35 cellular contexts compared by ENCODE assay signal in genomic region chr1:177131723-177132122, GRCh38. TPM values are rescaled to one million over a fixed set of nuclear protein-coding genes. Genes with fewer than 3 reads are reported as not detected.
"Had no signal": no experiment of that assay in that cellular context is flagged by ENCODE, and none has a peak within 500 bp of the region (broad histone marks: within the 10 kb centered on the region; RNA-seq: fewer than 3 reads in every experiment).

No MANE protein-coding gene starts in this region.

- H3K27me3 Mint-ChIP-seq: activated B cell treated with CpG ODN at 0.5 μM for 24 hours; activated CD4-positive, alpha-beta memory T cell treated with anti-CD3 and anti-CD28 coated beads for 36 hours; activated CD4-positive, alpha-beta memory T cell treated with anti-CD3 and anti-CD28 coated beads, Interleukin-2, amount 10 ng/mL, durations not matched to agents 7 days and 5 days; activated CD4-positive, alpha-beta T cell treated with anti-CD3 and anti-CD28 coated beads for 36 hours; activated CD4-positive, alpha-beta T cell treated with anti-CD3 and anti-CD28 coated beads, Interleukin-2, amount 10 ng/mL, durations not matched to agents 7 days and 5 days; activated CD8-positive, alpha-beta memory T cell treated with anti-CD3 and anti-CD28 coated beads, Interleukin-2, amount 10 ng/mL, durations not matched to agents 7 days and 5 days; activated CD8-positive, alpha-beta T cell treated with anti-CD3 and anti-CD28 coated beads for 36 hours; T-helper 17 cell had no signal

- H3K36me3 ChIP-seq: WERI-Rb-1 had no signal

- H3K9me3 Mint-ChIP-seq: activated CD4-positive, alpha-beta memory T cell treated with anti-CD3 and anti-CD28 coated beads for 36 hours; activated CD4-positive, alpha-beta memory T cell treated with anti-CD3 and anti-CD28 coated beads, Interleukin-2, amount 10 ng/mL, durations not matched to agents 7 days and 5 days; activated CD4-positive, alpha-beta T cell treated with anti-CD3 and anti-CD28 coated beads, Interleukin-2, amount 10 ng/mL, durations not matched to agents 24 days and 14 days; activated CD4-positive, alpha-beta T cell treated with anti-CD3 and anti-CD28 coated beads, Interleukin-2, amount 10 ng/mL, durations not matched to agents 7 days and 5 days; activated CD8-positive, alpha-beta T cell treated with anti-CD3 and anti-CD28 coated beads for 36 hours; T-helper 1 cell treated with Interleukin-12 subunit alpha and Interleukin-12 subunit beta and Interleukin-4 antibody, amounts not matched to agents 30 μg/mL and 1 μg/mL, for 36 hours; T-helper 2 cell treated with Interferon-gamma antibody and Interleukin-4, amounts not matched to agents 5 μg/mL and 100 μg/mL, for 36 hours; WTC11 had no signal

- H3K4me3 Mint-ChIP-seq: activated B cell treated with CpG ODN at 0.5 μM for 24 hours; activated CD4-positive, alpha-beta memory T cell treated with anti-CD3 and anti-CD28 coated beads for 36 hours; activated CD4-positive, alpha-beta memory T cell treated with anti-CD3 and anti-CD28 coated beads, Interleukin-2, amount 10 ng/mL, durations not matched to agents 7 days and 5 days; activated CD4-positive, alpha-beta T cell treated with anti-CD3 and anti-CD28 coated beads for 36 hours; activated CD4-positive, alpha-beta T cell treated with anti-CD3 and anti-CD28 coated beads, Interleukin-2, amount 10 ng/mL, durations not matched to agents 24 days and 14 days; activated CD4-positive, alpha-beta T cell treated with anti-CD3 and anti-CD28 coated beads, Interleukin-2, amount 10 ng/mL, durations not matched to agents 7 days and 5 days; activated CD8-positive, alpha-beta memory T cell treated with anti-CD3 and anti-CD28 coated beads, Interleukin-2, amount 10 ng/mL, durations not matched to agents 7 days and 5 days; activated CD8-positive, alpha-beta T cell treated with anti-CD3 and anti-CD28 coated beads for 36 hours; activated CD8-positive, alpha-beta T cell treated with anti-CD3 and anti-CD28 coated beads, Interleukin-2, amount 10 ng/mL, durations not matched to agents 7 days and 5 days; T-cell; T-helper 1 cell treated with Interleukin-12 subunit alpha and Interleukin-12 subunit beta and Interleukin-4 antibody, amounts not matched to agents 30 μg/mL and 1 μg/mL, for 36 hours; T-helper 17 cell; T-helper 2 cell treated with Interferon-gamma antibody and Interleukin-4, amounts not matched to agents 5 μg/mL and 100 μg/mL, for 36 hours; WTC11 had no signal

- H3K27ac Mint-ChIP-seq: activated B cell treated with CpG ODN at 0.5 μM for 24 hours; activated CD4-positive, alpha-beta memory T cell treated with anti-CD3 and anti-CD28 coated beads for 36 hours; activated CD4-positive, alpha-beta memory T cell treated with anti-CD3 and anti-CD28 coated beads, Interleukin-2, amount 10 ng/mL, durations not matched to agents 7 days and 5 days; activated CD4-positive, alpha-beta T cell treated with anti-CD3 and anti-CD28 coated beads for 36 hours; activated CD4-positive, alpha-beta T cell treated with anti-CD3 and anti-CD28 coated beads, Interleukin-2, amount 10 ng/mL, durations not matched to agents 24 days and 14 days; activated CD4-positive, alpha-beta T cell treated with anti-CD3 and anti-CD28 coated beads, Interleukin-2, amount 10 ng/mL, durations not matched to agents 7 days and 5 days; activated CD8-positive, alpha-beta memory T cell treated with anti-CD3 and anti-CD28 coated beads, Interleukin-2, amount 10 ng/mL, durations not matched to agents 7 days and 5 days; activated CD8-positive, alpha-beta T cell treated with anti-CD3 and anti-CD28 coated beads for 36 hours; activated CD8-positive, alpha-beta T cell treated with anti-CD3 and anti-CD28 coated beads, Interleukin-2, amount 10 ng/mL, durations not matched to agents 7 days and 5 days; T-cell; T-helper 1 cell treated with Interleukin-12 subunit alpha and Interleukin-12 subunit beta and Interleukin-4 antibody, amounts not matched to agents 30 μg/mL and 1 μg/mL, for 36 hours; T-helper 17 cell; T-helper 2 cell treated with Interferon-gamma antibody and Interleukin-4, amounts not matched to agents 5 μg/mL and 100 μg/mL, for 36 hours; WTC11 had no signal

- DNase-seq: activated B cell treated with CpG ODN at 0.5 μM for 24 hours; activated CD4-positive, alpha-beta memory T cell treated with anti-CD3 and anti-CD28 coated beads for 36 hours; activated CD4-positive, alpha-beta memory T cell treated with anti-CD3 and anti-CD28 coated beads, Interleukin-2, amount 10 ng/mL, durations not matched to agents 7 days and 5 days; activated CD4-positive, alpha-beta T cell treated with anti-CD3 and anti-CD28 coated beads for 1 hour; activated CD4-positive, alpha-beta T cell treated with anti-CD3 and anti-CD28 coated beads for 36 hours; activated CD4-positive, alpha-beta T cell treated with anti-CD3 and anti-CD28 coated beads for 4 hours; activated CD4-positive, alpha-beta T cell treated with anti-CD3 and anti-CD28 coated beads for 48 hours; activated CD4-positive, alpha-beta T cell treated with anti-CD3 and anti-CD28 coated beads, Interleukin-2, amount 10 ng/mL, durations not matched to agents 24 days and 14 days; activated CD4-positive, alpha-beta T cell treated with anti-CD3 and anti-CD28 coated beads, Interleukin-2, amount 10 ng/mL, durations not matched to agents 7 days and 5 days; activated CD4-positive, alpha-beta T cell treated with anti-CD3 and anti-CD28 coated beads, Interleukin-2, amount 50 U/mL, for 1 hour; activated CD4-positive, alpha-beta T cell treated with anti-CD3 and anti-CD28 coated beads, Interleukin-2, amount 50 U/mL, for 4 hours; activated CD4-positive, alpha-beta T cell treated with anti-CD3 and anti-CD28 coated beads, Interleukin-2, amount 50 U/mL, for 48 hours; activated CD4-positive, CD25-positive, alpha-beta regulatory T cell; activated CD4-positive, CD25-positive, alpha-beta regulatory T cell treated with anti-CD3 and anti-CD28 coated beads, Interleukin-2, amount 50 U/mL, for 72 hours; activated CD8-positive, alpha-beta memory T cell treated with anti-CD3 and anti-CD28 coated beads for 24 hours; activated CD8-positive, alpha-beta memory T cell treated with anti-CD3 and anti-CD28 coated beads, Interleukin-2, amount 10 ng/mL, durations not matched to agents 7 days and 5 days; activated CD8-positive, alpha-beta memory T cell treated with anti-CD3 and anti-CD28 coated beads, Interleukin-2, amount 50 U/mL, for 4 hours; activated CD8-positive, alpha-beta memory T cell treated with anti-CD3 and anti-CD28 coated beads, Interleukin-2, amount 50 U/mL, for 48 hours; activated CD8-positive, alpha-beta T cell treated with anti-CD3 and anti-CD28 coated beads for 36 hours; activated CD8-positive, alpha-beta T cell treated with anti-CD3 and anti-CD28 coated beads, Interleukin-2, amount 10 ng/mL, durations not matched to agents 7 days and 5 days; activated T-cell treated with anti-CD3 and anti-CD28 coated beads for 4 hours; T-cell; T-helper 1 cell; T-helper 17 cell; T-helper 2 cell; T-helper 9 cell; T1000; WERI-Rb-1 had no signal

- H3K36me3 Mint-ChIP-seq: activated CD4-positive, alpha-beta memory T cell treated with anti-CD3 and anti-CD28 coated beads for 36 hours; activated CD8-positive, alpha-beta memory T cell treated with anti-CD3 and anti-CD28 coated beads, Interleukin-2, amount 10 ng/mL, durations not matched to agents 7 days and 5 days; T-cell; WTC11 had no signal

- H3K4me1 Mint-ChIP-seq: activated CD4-positive, alpha-beta memory T cell treated with anti-CD3 and anti-CD28 coated beads, Interleukin-2, amount 10 ng/mL, durations not matched to agents 7 days and 5 days; activated CD4-positive, alpha-beta T cell treated with anti-CD3 and anti-CD28 coated beads for 36 hours; activated CD4-positive, alpha-beta T cell treated with anti-CD3 and anti-CD28 coated beads, Interleukin-2, amount 10 ng/mL, durations not matched to agents 24 days and 14 days; activated CD4-positive, alpha-beta T cell treated with anti-CD3 and anti-CD28 coated beads, Interleukin-2, amount 10 ng/mL, durations not matched to agents 7 days and 5 days; activated CD8-positive, alpha-beta memory T cell treated with anti-CD3 and anti-CD28 coated beads, Interleukin-2, amount 10 ng/mL, durations not matched to agents 7 days and 5 days; T-cell; T-helper 17 cell had no signal

- H3K27ac ChIP-seq: VCaP, WERI-Rb-1 had no signal

RNA-seq across cellular contexts. Expression of gene ASTN1, which starts 32.8 kb away (rescaled TPM):
- total RNA-seq: activated B cell treated with CpG ODN at 0.5 μM for 24 hours; activated CD4-positive, alpha-beta memory T cell treated with anti-CD3 and anti-CD28 coated beads for 36 hours; activated CD4-positive, alpha-beta memory T cell treated with anti-CD3 and anti-CD28 coated beads, Interleukin-2, amount 10 ng/mL, durations not matched to agents 7 days and 5 days; activated CD4-positive, alpha-beta T cell treated with anti-CD3 and anti-CD28 coated beads for 36 hours; activated CD4-positive, alpha-beta T cell treated with anti-CD3 and anti-CD28 coated beads, Interleukin-2, amount 10 ng/mL, durations not matched to agents 24 days and 14 days; activated CD4-positive, alpha-beta T cell treated with anti-CD3 and anti-CD28 coated beads, Interleukin-2, amount 10 ng/mL, durations not matched to agents 7 days and 5 days; activated CD8-positive, alpha-beta memory T cell treated with anti-CD3 and anti-CD28 coated beads for 36 hours; activated CD8-positive, alpha-beta memory T cell treated with anti-CD3 and anti-CD28 coated beads, Interleukin-2, amount 10 ng/mL, durations not matched to agents 7 days and 5 days; activated CD8-positive, alpha-beta T cell treated with anti-CD3 and anti-CD28 coated beads for 36 hours; activated CD8-positive, alpha-beta T cell treated with anti-CD3 and anti-CD28 coated beads, Interleukin-2, amount 10 ng/mL, durations not matched to agents 7 days and 5 days; T-helper 1 cell treated with Interleukin-12 subunit alpha and Interleukin-12 subunit beta and Interleukin-4 antibody, amounts not matched to agents 30 ng/mL and 1 ng/mL, for 36 hours; T-helper 17 cell; T-helper 2 cell treated with Interferon-gamma antibody and Interleukin-4, amounts not matched to agents 100 ng/mL and 5 ng/mL, for 36 hours had no signal

RNA-seq across cellular contexts. Expression of gene BRINP2, which starts 39.0 kb away (rescaled TPM):
- total RNA-seq: activated B cell treated with CpG ODN at 0.5 μM for 24 hours; activated CD4-positive, alpha-beta memory T cell treated with anti-CD3 and anti-CD28 coated beads for 36 hours; activated CD4-positive, alpha-beta memory T cell treated with anti-CD3 and anti-CD28 coated beads, Interleukin-2, amount 10 ng/mL, durations not matched to agents 7 days and 5 days; activated CD4-positive, alpha-beta T cell treated with anti-CD3 and anti-CD28 coated beads for 36 hours; activated CD4-positive, alpha-beta T cell treated with anti-CD3 and anti-CD28 coated beads, Interleukin-2, amount 10 ng/mL, durations not matched to agents 24 days and 14 days; activated CD4-positive, alpha-beta T cell treated with anti-CD3 and anti-CD28 coated beads, Interleukin-2, amount 10 ng/mL, durations not matched to agents 7 days and 5 days; activated CD8-positive, alpha-beta memory T cell treated with anti-CD3 and anti-CD28 coated beads for 36 hours; activated CD8-positive, alpha-beta memory T cell treated with anti-CD3 and anti-CD28 coated beads, Interleukin-2, amount 10 ng/mL, durations not matched to agents 7 days and 5 days; activated CD8-positive, alpha-beta T cell treated with anti-CD3 and anti-CD28 coated beads for 36 hours; activated CD8-positive, alpha-beta T cell treated with anti-CD3 and anti-CD28 coated beads, Interleukin-2, amount 10 ng/mL, durations not matched to agents 7 days and 5 days; T-helper 17 cell; T-helper 2 cell treated with Interferon-gamma antibody and Interleukin-4, amounts not matched to agents 100 ng/mL and 5 ng/mL, for 36 hours had no signal
